In the genomic region with DNA sequence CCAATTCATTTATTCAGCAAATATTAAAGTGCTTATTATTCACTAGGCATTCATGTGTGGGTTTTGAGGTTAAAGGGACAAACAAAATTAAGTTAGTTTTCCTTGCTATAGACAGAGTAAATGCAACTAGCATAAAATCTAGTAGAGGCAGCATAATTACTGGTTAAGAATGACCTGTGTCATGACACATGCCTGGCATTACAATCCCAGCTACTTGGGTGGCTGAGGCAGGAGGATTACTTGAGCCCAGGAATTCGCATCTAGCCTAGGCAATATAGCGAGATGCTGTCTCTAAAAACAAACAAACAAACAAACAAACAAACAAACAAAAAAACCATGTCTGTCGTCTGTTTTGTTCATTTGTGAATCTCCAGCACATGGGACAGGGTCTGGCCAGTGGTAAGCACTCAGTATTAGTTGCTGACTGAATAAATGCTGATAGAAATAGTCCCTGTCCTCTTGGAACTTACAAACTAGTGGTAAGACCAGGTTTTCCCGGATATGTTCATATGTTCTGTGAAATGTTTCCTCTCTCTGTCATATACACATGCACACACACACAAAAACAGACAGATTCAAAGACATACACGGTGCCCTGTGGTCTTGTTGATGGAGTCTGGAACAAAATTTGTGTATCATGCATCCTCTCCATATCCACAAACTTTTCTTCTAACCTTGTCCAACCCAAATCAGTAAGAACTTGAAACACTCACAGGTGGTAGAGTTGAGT, we compare ENCODE assay signal across 14 cellular contexts. TPM values are rescaled to one million over a fixed set of nuclear protein-coding genes. Genes with fewer than 3 reads are reported as not detected.
A peak's percentile ranks its signal among the peaks of the same experiment; 100 is the strongest.
DNase-seq lines count a peak whose midpoint lies in the region; ATAC-seq and TF ChIP-seq lines count a peak whose summit lies in the region.
"Had no signal": no experiment of that assay in that cellular context is flagged by ENCODE, and none has a peak within 500 bp of the region (broad histone marks: within the 10 kb centered on the region; RNA-seq: fewer than 3 reads in every experiment).

No MANE protein-coding gene starts in this region.

- H3K27me3 Mint-ChIP-seq in CD8-positive, alpha-beta memory T cell: no peaks in the 10 kb centered on the region
- H3K27me3 Mint-ChIP-seq in activated naive CD8-positive, alpha-beta T cell: no peaks in the 10 kb centered on the region
- H3K27me3 Mint-ChIP-seq in neural progenitor cell (ENCODE audit: insufficient read depth, low read depth): peaks cover 2% of the 10 kb centered on the region

- no peak overlapping the region for H2AFZ ChIP-seq in Karpas-422 (ENCODE audit: low read length)
- H2AFZ ChIP-seq in neural progenitor cell (replicated peaks): no peak overlapping the region

- CTCF ChIA-PET in CD8-positive, alpha-beta memory T cell (lab: Charles Lee): interaction anchor here (0.8 to 7.4 kb wide), 14 partner anchors 14 to 326 kb away, joined by 3 to 82 read pairs (median 8); a partner anchor contains a TSS

- intact Hi-C loops in esophagus squamous epithelium (cut with DNase I): no loop called here

- peak overlapping the region in 6 of 7 donors; percentile 12 to 60 (median 24) for H3K4me3 Mint-ChIP-seq in CD8-positive, alpha-beta memory T cell
- no peak overlapping the region for H3K4me3 Mint-ChIP-seq in activated naive CD8-positive, alpha-beta T cell
- no peak overlapping the region for H3K4me3 Mint-ChIP-seq in neural progenitor cell

- no peak overlapping the region for H3K4me3 ChIP-seq in CD8-positive, alpha-beta memory T cell (ENCODE audit: low read length)
- H3K4me3 ChIP-seq in Karpas-422 (ENCODE audit: low read length): no peak overlapping the region
- no peak overlapping the region for H3K4me3 ChIP-seq in neural progenitor cell
- H3K4me3 ChIP-seq in esophagus squamous epithelium: no peak overlapping the region
- H3K4me3 ChIP-seq: mucosa of descending colon, pancreas, skin epidermis had no signal

- TF ChIP-seq CTCF in neural progenitor cell (IDR thresholded peaks at IDR 0.05): no peak
- no peak for TF ChIP-seq CTCF in esophagus squamous epithelium (IDR thresholded peaks at IDR 0.05)

- H3K9ac ChIP-seq in Karpas-422 (ENCODE audit: low read length) (no peak overlapping the region), neural progenitor cell (no peak overlapping the region)

- TF ChIP-seq POLR2A in esophagus squamous epithelium (IDR thresholded peaks at IDR 0.05): no peak

- H3K4me2 ChIP-seq in Karpas-422 (ENCODE audit: low read depth, low read length, poor library complexity, severe bottlenecking) (no peak overlapping the region), neural progenitor cell (no peak overlapping the region)

- no peaks in the 10 kb centered on the region for H3F3A ChIP-seq in neural progenitor cell (ENCODE audit: low read depth)

- no peaks in the 10 kb centered on the region for H3K9me3 Mint-ChIP-seq in CD8-positive, alpha-beta memory T cell
- no peaks in the 10 kb centered on the region for H3K9me3 Mint-ChIP-seq in activated naive CD8-positive, alpha-beta T cell (ENCODE audit: low read depth)
- no peaks in the 10 kb centered on the region for H3K9me3 Mint-ChIP-seq in neural progenitor cell

- H3K27ac ChIP-seq in CD8-positive, alpha-beta memory T cell (ENCODE audit: low read depth, low read length): no peak overlapping the region
- H3K27ac ChIP-seq in Karpas-422 (ENCODE audit: low read length): peak overlapping the region; percentile 47; the same call in 1 of the 2 replicates
- H3K27ac ChIP-seq in neural progenitor cell: no peak overlapping the region
- peak overlapping the region in 1 of 4 donors; percentile 43 for H3K27ac ChIP-seq in esophagus squamous epithelium
- H3K27ac ChIP-seq: pancreas, WERI-Rb-1 had no signal

- POLR2A ChIA-PET in CD8-positive, alpha-beta memory T cell (lab: Charles Lee): interaction anchor here (1.0 to 1.8 kb wide), 5 partner anchors 16 to 46 kb away, joined by 4 to 10 read pairs (median 5); no protein-coding TSS in a partner anchor

- H3K27ac Mint-ChIP-seq in CD8-positive, alpha-beta memory T cell: peak overlapping the region; percentile 78 to 96 (median 87)
- peak overlapping the region; percentile 92 for H3K27ac Mint-ChIP-seq in activated naive CD8-positive, alpha-beta T cell
- H3K27ac Mint-ChIP-seq in neural progenitor cell: no peak overlapping the region

- peaks cover 94% of the 10 kb centered on the region for H3K4me1 ChIP-seq in CD8-positive, alpha-beta memory T cell (ENCODE audit: insufficient read depth, low read length)
- H3K4me1 ChIP-seq in Karpas-422 (ENCODE audit: low read length) (peaks cover 72% of the 10 kb centered on the region), neural progenitor cell (no peaks in the 10 kb centered on the region), esophagus squamous epithelium (peaks cover 4 to 49% (median 10%) of the 10 kb centered on the region in 3 donors)

- H3K9me3 ChIP-seq in CD8-positive, alpha-beta memory T cell (ENCODE audit: low read length): no peaks in the 10 kb centered on the region
- H3K9me3 ChIP-seq in Karpas-422 (ENCODE audit: low read length): no peaks in the 10 kb centered on the region
- no peaks in the 10 kb centered on the region for H3K9me3 ChIP-seq in neural progenitor cell (ENCODE audit: low read depth)
- H3K9me3 ChIP-seq in esophagus squamous epithelium: no peaks in the 10 kb centered on the region
- H3K9me3 ChIP-seq: mucosa of descending colon, pancreas had no signal

- no peaks in the 10 kb centered on the region for H3K27me3 ChIP-seq in CD8-positive, alpha-beta memory T cell (ENCODE audit: insufficient read depth, low read length, poor library complexity, severe bottlenecking)
- H3K27me3 ChIP-seq in Karpas-422 (ENCODE audit: low read length) (no peaks in the 10 kb centered on the region), neural progenitor cell (no peaks in the 10 kb centered on the region), esophagus squamous epithelium (no peaks in the 10 kb centered on the region)
- H3K27me3 ChIP-seq: pancreas had no signal

- 51 to 71% methylated on average over 5 of the region's 5 CpGs for WGBS in esophagus squamous epithelium, 2 donors

- no peak for DNase-seq in CD8-positive, alpha-beta memory T cell
- DNase-seq in Karpas-422 (no peak), neural progenitor cell (ENCODE audit: low spot score) (peak; percentile 15), esophagus squamous epithelium (lab: John Stamatoyannopoulos, UW) (no peak), germinal center (ENCODE audit: low spot score) (no peak)
- DNase-seq: cortex of kidney, erythroblast, mucosa of descending colon, NCI-H1694 treated with DMSO at 0.1 percent for 48 hours, pancreas, WERI-Rb-1 had no signal

- H4K20me1 ChIP-seq in Karpas-422 (ENCODE audit: insufficient read depth, low read depth, low read length): no peaks in the 10 kb centered on the region
- no peaks in the 10 kb centered on the region for H4K20me1 ChIP-seq in neural progenitor cell (ENCODE audit: low read depth)

- H3K36me3 Mint-ChIP-seq in CD8-positive, alpha-beta memory T cell: peaks cover 3 to 12% (median 4%) of the 10 kb centered on the region in 3 donors
- H3K36me3 Mint-ChIP-seq in activated naive CD8-positive, alpha-beta T cell: peaks cover 9% of the 10 kb centered on the region
- no peaks in the 10 kb centered on the region for H3K36me3 Mint-ChIP-seq in neural progenitor cell

- H3K36me3 ChIP-seq in CD8-positive, alpha-beta memory T cell (ENCODE audit: insufficient read depth, low read length): no peaks in the 10 kb centered on the region
- H3K36me3 ChIP-seq in Karpas-422 (ENCODE audit: insufficient read depth, low read length) (peaks cover 4% of the 10 kb centered on the region; the same call in 1 of the 2 replicates), neural progenitor cell (no peaks in the 10 kb centered on the region), esophagus squamous epithelium (no peaks in the 10 kb centered on the region)
- H3K36me3 ChIP-seq: pancreas, WERI-Rb-1 had no signal

- H3K4me1 Mint-ChIP-seq in CD8-positive, alpha-beta memory T cell: peaks cover 89 to 95% (median 94%) of the 10 kb centered on the region in 3 donors
- peaks cover 92% of the 10 kb centered on the region for H3K4me1 Mint-ChIP-seq in activated naive CD8-positive, alpha-beta T cell (ENCODE audit: low read depth)
- H3K4me1 Mint-ChIP-seq in neural progenitor cell: no peaks in the 10 kb centered on the region

- H3K79me2 ChIP-seq in Karpas-422 (ENCODE audit: low read length) (peaks cover 8% of the 10 kb centered on the region; the same call in 1 of the 2 replicates), neural progenitor cell (ENCODE audit: low read depth) (no peaks in the 10 kb centered on the region)

- ATAC-seq in HG02571 (IDR thresholded peaks at IDR 0.05; ENCODE audit: unreplicated experiment): no peak
- ATAC-seq: mucosa of descending colon, pancreas had no signal

- no peaks in the 10 kb centered on the region for H3K9me2 ChIP-seq in Karpas-422 (replicated peaks; ENCODE audit: insufficient read depth, low read length)

RNA-seq across cellular contexts. Expression of a gene that starts 41.8 kb away (rescaled TPM):
- 100 to 1,000 TPM; 295 to 311 TPM for total RNA-seq in CD8-positive, alpha-beta memory T cell
- polyA plus RNA-seq in CD8-positive, alpha-beta memory T cell: 207 TPM
- total RNA-seq in Karpas-422 (2014; rRNA removed; shearing (Covaris generic); ENCODE audit: low replicate concordance): 34.5 and 58.7 TPM in 2 replicates
- 35.6 and 40.6 TPM in 2 replicates for total RNA-seq in neural progenitor cell (ENCODE audit: low replicate concordance)
- 10 to 100 TPM; 19.5 to 44.6 (median 34.9) TPM for total RNA-seq in esophagus squamous epithelium

Comparison
In these comparisons a context has a peak if more than half of its experiments do, and no peak if none do; other contexts are left out.
1. H3K4me3 Mint-ChIP-seq: peak in CD8-positive, alpha-beta memory T cell (6 of 7); none in activated naive CD8-positive, alpha-beta T cell (single experiment) and neural progenitor cell (single experiment).